8 cellular contexts compared by ENCODE assay signal in genomic region chr2:20291106-20291564, GRCh38. TPM values are rescaled to one million over a fixed set of nuclear protein-coding genes. Genes with fewer than 3 reads are reported as not detected.
DNase-seq lines count a peak whose midpoint lies in the region; ATAC-seq and TF ChIP-seq lines count a peak whose summit lies in the region.

No MANE protein-coding gene starts in this region.

- no peak overlapping the region for H2AFZ ChIP-seq in hepatocyte

- no peaks in the 10 kb centered on the region for H3K9me3 ChIP-seq in hepatocyte (ENCODE audit: low read depth)

- WGBS in hepatocyte (ENCODE audit: low lambda C conversion rate, missing lambda C conversion rate): 67% methylated on average over 7 of the region's 7 CpGs

- no peaks in the 10 kb centered on the region for H3K9me2 ChIP-seq in hepatocyte (replicated peaks; ENCODE audit: insufficient read depth)

- ATAC-seq in HG02981 (IDR thresholded peaks at IDR 0.05; ENCODE audit: unreplicated experiment): peak; percentile 82
- no peak for ATAC-seq in GM18873 (IDR thresholded peaks at IDR 0.05; ENCODE audit: low FRiP score, unreplicated experiment)

- H3K4me1 ChIP-seq in hepatocyte (ENCODE audit: insufficient read depth): no peaks in the 10 kb centered on the region

- TF ChIP-seq CTCF in astrocyte of the spinal cord (IDR thresholded peaks at IDR 0.05; ENCODE audit: low read depth, low read length) (peak; percentile 76), hepatocyte (IDR thresholded peaks at IDR 0.05; ENCODE audit: poor library complexity) (peak; percentile 86)

- H3K79me2 ChIP-seq in hepatocyte: peaks cover 60% of the 10 kb centered on the region

- H3K27ac ChIP-seq in hepatocyte: peak overlapping the region; percentile 41

- in situ Hi-C loops in astrocyte of the spinal cord (cut with HindIII; ENCODE audit: low sequenced_read_pairs): no loop called here

- H4K20me1 ChIP-seq in hepatocyte (ENCODE audit: insufficient read depth, poor library complexity, severe bottlenecking): peaks cover 30% of the 10 kb centered on the region

- H3K4me3 ChIP-seq in astrocyte of the spinal cord (ENCODE audit: low read depth, low read length): no peak overlapping the region
- H3K4me3 ChIP-seq in hepatocyte: no peak overlapping the region

- peak; percentile 41 for DNase-seq in 8988T
- peak; percentile 85 for DNase-seq in EL
- peak; percentile 10 for DNase-seq in NCI-H526 treated with DMSO at 0.1 percent for 48 hours (lab: John Stamatoyannopoulos, UW)
- DNase-seq in astrocyte of the spinal cord (ENCODE audit: low read depth, low spot score): peak; percentile 82
- peak; percentile 89 for DNase-seq in hepatocyte (ENCODE audit: low spot score)
- peak; percentile 67 for DNase-seq in smooth muscle cell of the brain vasculature (ENCODE audit: low read depth, low spot score)

- H3K27me3 ChIP-seq in hepatocyte: no peaks in the 10 kb centered on the region

- H3K36me3 ChIP-seq in hepatocyte (replicated peaks; ENCODE audit: insufficient read depth, low read depth): peaks cover 5% of the 10 kb centered on the region

- no peak overlapping the region for H3K4me2 ChIP-seq in hepatocyte

RNA-seq across cellular contexts. Expression of gene PUM2, which starts 59.5 kb away (rescaled TPM):
- total RNA-seq in hepatocyte: 55.5 and 60.2 TPM in 2 replicates
- polyA plus RNA-seq in hepatocyte: 14.4 TPM in 2 replicates

Comparison
In these comparisons a context has a peak if more than half of its experiments do, and no peak if none do; other contexts are left out.
1. DNase-seq: peak in every context shown above with its lines; median percentile 89 in hepatocyte; 85 in EL; 82 in astrocyte of the spinal cord; 67 in smooth muscle cell of the brain vasculature; 41 in 8988T; 10 in NCI-H526 treated with DMSO at 0.1 percent for 48 hours.